Comparison of ENCODE assay signal across 13 cellular contexts in genomic region chr4:39124885-39125599, GRCh38. TPM values are rescaled to one million over a fixed set of nuclear protein-coding genes. Genes with fewer than 3 reads are reported as not detected.
A peak's percentile ranks its signal among the peaks of the same experiment; 100 is the strongest.
DNase-seq lines count a peak whose midpoint lies in the region; ATAC-seq and TF ChIP-seq lines count a peak whose summit lies in the region.
"Had no signal": no experiment of that assay in that cellular context is flagged by ENCODE, and none has a peak within 500 bp of the region (broad histone marks: within the 10 kb centered on the region; RNA-seq: fewer than 3 reads in every experiment).

No MANE protein-coding gene starts in this region.

- in situ Hi-C loops in mammary epithelial cell (cut with MboI; ENCODE audit: low sequenced_read_pairs in 2 of 2), result no loop called here

- H3K9ac ChIP-seq in mammary epithelial cell (ENCODE audit: insufficient read depth, low read length), result no peak overlapping the region
- H3K9ac ChIP-seq: parathyroid adenoma had no signal

- intact Hi-C loops in mammary epithelial cell (cut with micrococcal nuclease), result no loop called here

- no peaks in the 10 kb centered on the region for H4K20me1 ChIP-seq in mammary epithelial cell (ENCODE audit: insufficient read depth, low read length)

- WGBS in mammary epithelial cell (ENCODE audit: low coverage, missing lambda C conversion rate), result 92% methylated on average over 9 of the region's 9 CpGs
- 93 to 96% methylated on average over 9 of the region's 9 CpGs for WGBS in tibial nerve, 2 donors

- TF ChIP-seq CTCF in mammary epithelial cell (conservative IDR thresholded peaks at IDR 0.05 in 1 of 2, IDR thresholded peaks at IDR 0.05 in 1 of 2; ENCODE audit: extremely low read depth in 1 of 2, insufficient read depth in 1 of 2, low read depth in 1 of 2, low read length in 2 of 2) (no peak), tibial nerve (IDR thresholded peaks at IDR 0.05) (no peak)

- H3K27ac ChIP-seq in mammary epithelial cell (ENCODE audit: insufficient read depth, low read depth, low read length) (no peak overlapping the region), tibial nerve (no peak overlapping the region)
- H3K27ac ChIP-seq: parathyroid adenoma had no signal

- DNase-seq in SKM-1 (lab: John Stamatoyannopoulos, UW; ENCODE audit: unreplicated experiment) (no peak), mammary epithelial cell (no peak), tibial nerve (ENCODE audit: low spot score in 2 of 2) (no peak)
- DNase-seq: DND-41, hippocampal formation had no signal

- H3K9me3 ChIP-seq in mammary epithelial cell (replicated peaks; ENCODE audit: insufficient read depth, low read length) (no peaks in the 10 kb centered on the region), tibial nerve (peaks cover 0 to 4% (median 0%) of the 10 kb centered on the region in 4 donors)

- TF ChIP-seq POLR2A in tibial nerve (IDR thresholded peaks at IDR 0.05), result no peak

- no peak overlapping the region for H3K4me2 ChIP-seq in mammary epithelial cell (ENCODE audit: insufficient read depth, low read depth, low read length)

- TF ChIP-seq EP300 in tibial nerve (IDR thresholded peaks at IDR 0.05), result no peak

- H3K4me1 ChIP-seq in mammary epithelial cell (ENCODE audit: insufficient read depth, low read length) (no peaks in the 10 kb centered on the region), tibial nerve (no peaks in the 10 kb centered on the region)
- H3K4me1 ChIP-seq: parathyroid adenoma had no signal

- H3K79me2 ChIP-seq in mammary epithelial cell (ENCODE audit: insufficient read depth, low read length), result no peaks in the 10 kb centered on the region
- H3K79me2 ChIP-seq: parathyroid adenoma had no signal

- no TSS peak for BruUV-seq in mammary epithelial cell (replicated peaks; lab: Mats Ljungman, UMichigan)

- H3K4me3 ChIP-seq in mammary epithelial cell (replicated peaks in 1 of 3; ENCODE audit: insufficient read depth in 1 of 3, low read depth in 2 of 3, low read length in 3 of 3) (no peak overlapping the region), tibial nerve (no peak overlapping the region)
- H3K4me3 ChIP-seq: lung had no signal

- H3K36me3 ChIP-seq in mammary epithelial cell (ENCODE audit: insufficient read depth, low read length) (peaks cover 2% of the 10 kb centered on the region), tibial nerve (peaks cover 0 to 49% (median 0%) of the 10 kb centered on the region in 3 donors)

- H3K27me3 ChIP-seq in mammary epithelial cell (ENCODE audit: insufficient read depth, low read length) (no peaks in the 10 kb centered on the region), tibial nerve (no peaks in the 10 kb centered on the region)

- dilution Hi-C loops in mammary epithelial cell (cut with HindIII; ENCODE audit: low sequenced_read_pairs), result no loop called here

- CTCF ChIA-PET in mammary epithelial cell (lab: Charles Lee; ENCODE audit: low non-redundant PET), result no interaction called here

- no peak overlapping the region for H2AFZ ChIP-seq in mammary epithelial cell (ENCODE audit: low read depth, low read length)
- H2AFZ ChIP-seq: parathyroid adenoma had no signal

- ATAC-seq in GM18498 (IDR thresholded peaks at IDR 0.05; ENCODE audit: unreplicated experiment) (peak; percentile 86), GM19463 (IDR thresholded peaks at IDR 0.05; ENCODE audit: unreplicated experiment) (peak; percentile 89), HG02938 (IDR thresholded peaks at IDR 0.05; ENCODE audit: unreplicated experiment) (peak; percentile 82), HG03575 (IDR thresholded peaks at IDR 0.05; ENCODE audit: extremely low read depth, insufficient number of reproducible peaks, low FRiP score, unreplicated experiment) (peak; percentile 59), GM18873 (IDR thresholded peaks at IDR 0.05; ENCODE audit: low FRiP score, unreplicated experiment) (no peak)
- ATAC-seq: Panc1 had no signal

RNA-seq across cellular contexts. Expression of gene WDR19, which starts 57.3 kb away (rescaled TPM):
- total RNA-seq in mammary epithelial cell, result 10 to 100 TPM; 14.4 to 23.7 TPM
- 11.5 TPM for polyA plus RNA-seq in mammary epithelial cell
- 15.2 TPM for polyA minus RNA-seq in mammary epithelial cell
- 10 to 100 TPM; 71.1 to 93.1 (median 80.8) TPM for total RNA-seq in tibial nerve
